8 cellular contexts compared by ENCODE assay signal in genomic region chr15:27563765-27564164, GRCh38.
"Had no signal": no experiment of that assay in that cellular context is flagged by ENCODE, and none has a peak within 500 bp of the region (broad histone marks: within the 10 kb centered on the region; RNA-seq: fewer than 3 reads in every experiment).

No MANE protein-coding gene starts in this region.

- DNase-seq: GM23248, GOT3, H7, HFFc6 had no signal

- H3K27ac ChIP-seq: GM23248, HL-60 had no signal

- FAIRE-seq: HepG2 had no signal

- H2AFZ ChIP-seq: GM23248 had no signal

- H3K4me1 ChIP-seq: HAP-1 had no signal

- H3K9me3 ChIP-seq: HAP-1 had no signal

- ATAC-seq: HCT116, HepG2 had no signal

- H3K4me3 ChIP-seq: GM23248, HAP-1 had no signal

- H3K36me3 ChIP-seq: HAP-1 had no signal

- H3K9ac ChIP-seq: GM23248 had no signal
